12 cellular contexts compared by ENCODE assay signal in the genomic region with DNA sequence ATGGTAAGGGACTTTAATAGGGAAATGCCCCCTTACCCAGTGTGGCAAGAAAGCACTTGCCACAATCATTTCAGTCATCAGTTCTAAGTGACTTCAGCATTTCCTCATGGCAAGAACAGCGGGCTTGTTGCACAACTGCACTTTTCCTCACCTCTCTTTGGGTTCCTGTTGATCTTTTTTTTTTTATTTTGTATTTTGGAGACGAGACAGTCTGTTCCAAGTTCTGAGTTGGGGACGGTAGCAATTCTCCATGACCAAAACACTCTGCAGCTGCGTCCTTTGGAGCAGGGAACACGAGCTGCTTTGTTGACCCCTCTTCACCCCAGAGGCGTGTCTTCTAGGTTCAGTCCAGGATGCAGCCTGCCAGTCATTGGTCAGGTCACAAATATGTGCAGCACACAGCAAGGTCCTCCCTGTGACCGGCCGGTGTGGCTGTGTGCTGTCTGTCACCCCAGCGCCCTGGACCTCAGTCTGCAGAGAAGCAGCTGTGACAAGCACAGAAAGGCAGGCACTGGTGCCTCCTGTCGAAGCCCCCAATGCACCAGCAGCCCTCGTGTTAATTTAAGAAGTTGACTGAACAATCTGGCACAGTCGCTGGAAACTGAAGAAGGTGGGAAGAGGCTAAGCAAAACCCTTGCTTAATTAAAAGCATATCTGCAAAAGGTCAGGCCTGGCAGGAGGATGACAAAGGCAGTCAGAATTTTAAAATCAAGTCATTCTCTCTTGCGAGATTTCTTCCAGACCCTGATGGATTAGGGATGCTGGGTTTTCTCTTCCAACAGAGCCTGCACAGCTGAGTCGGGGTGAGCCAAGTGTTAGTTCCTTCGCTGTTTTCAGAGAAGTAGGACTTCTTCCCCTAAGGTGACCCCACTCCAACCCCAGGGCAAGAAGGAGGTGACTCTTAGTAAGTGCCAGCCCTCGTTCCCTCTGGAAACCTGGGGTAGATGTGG.
DNase-seq lines count a peak whose midpoint lies in the region; ATAC-seq and TF ChIP-seq lines count a peak whose summit lies in the region.
"Had no signal": no experiment of that assay in that cellular context is flagged by ENCODE, and none has a peak within 500 bp of the region (broad histone marks: within the 10 kb centered on the region; RNA-seq: fewer than 3 reads in every experiment).

No MANE protein-coding gene starts in this region.

- 55 to 59% (median 58%) methylated on average over 16 of the region's 16 CpGs for WGBS in heart left ventricle, 4 donors

- peak; percentile 79 to 92 (median 88) for ATAC-seq in heart left ventricle
- ATAC-seq in omental fat pad (ENCODE audit: low FRiP score), result peak; percentile 40
- ATAC-seq in HG02588 (IDR thresholded peaks at IDR 0.05; ENCODE audit: unreplicated experiment), result no peak

- BruUV-seq in PC-9 (replicated peaks; lab: Mats Ljungman, UMichigan), result no TSS peak

- H3K27ac ChIP-seq in PC-9 (peak overlapping the region; percentile 10; the same call in 1 of the 2 replicates), heart left ventricle (peak overlapping the region in 8 of 12 donors; percentile 5 to 66 (median 48))

- no peak overlapping the region for H2AFZ ChIP-seq in PC-9

- H3K4me3 ChIP-seq in PC-9, result no peak overlapping the region
- H3K4me3 ChIP-seq in heart left ventricle, result no peak overlapping the region
- no peak overlapping the region for H3K4me3 ChIP-seq in MG63

- no peaks in the 10 kb centered on the region for H3F3A ChIP-seq in PC-9 (ENCODE audit: insufficient read depth, low read depth)

- H3K36me3 ChIP-seq in PC-9 (ENCODE audit: low read depth) (no peaks in the 10 kb centered on the region), heart left ventricle (no peaks in the 10 kb centered on the region), MG63 (no peaks in the 10 kb centered on the region)

- H3K9me3 ChIP-seq in PC-9 (ENCODE audit: insufficient read depth, low read depth) (0 out of 2 replicates have a peak, but pooled peaks cover 6% of the 10 kb centered on the region), heart left ventricle (peaks cover 0 to 7% (median 0%) of the 10 kb centered on the region in 12 donors), MG63 (no peaks in the 10 kb centered on the region)

- H3K4me1 ChIP-seq in PC-9 (replicated peaks; ENCODE audit: insufficient read depth) (peaks cover 15% of the 10 kb centered on the region), heart left ventricle (peaks cover 0 to 14% (median 0%) of the 10 kb centered on the region in 12 donors)

- H3K27me3 ChIP-seq in PC-9 (ENCODE audit: insufficient read depth, low read depth) (peaks cover 46% of the 10 kb centered on the region), heart left ventricle (no peaks in the 10 kb centered on the region), MG63 (no peaks in the 10 kb centered on the region)

- TF ChIP-seq POLR2A in heart left ventricle (IDR thresholded peaks at IDR 0.05), result no peak

- no peaks in the 10 kb centered on the region for H4K20me1 ChIP-seq in PC-9 (ENCODE audit: insufficient read depth)

- TF ChIP-seq CTCF in PC-9 (conservative IDR thresholded peaks at IDR 0.05) (no peak), heart left ventricle (IDR thresholded peaks at IDR 0.05) (no peak), omental fat pad (IDR thresholded peaks at IDR 0.05) (no peak)

- DNase-seq in AG08395 (ENCODE audit: low spot score), result peak; percentile 20
- DNase-seq in PC-9, result peak; percentile 45 to 70
- peak; percentile 46 to 72 (median 55) for DNase-seq in heart left ventricle
- DNase-seq in omental fat pad (ENCODE audit: low spot score), result no peak
- DNase-seq in NCI-H187 (lab: John Stamatoyannopoulos, UW), result no peak
- DNase-seq in NCI-H524 treated with DMSO at 0.1 percent for 48 hours (lab: John Stamatoyannopoulos, UW), result no peak
- no peak for DNase-seq in MG63
- DNase-seq: activated B cell treated with CpG ODN at 0.5 μM for 24 hours; activated effector memory CD4-positive, alpha-beta T cell treated with anti-CD3 and anti-CD28 coated beads, Interleukin-2, amount 50 U/mL, for 16 hours; H7; MM.1S had no signal

- no peaks in the 10 kb centered on the region for H3K79me2 ChIP-seq in PC-9 (ENCODE audit: low read depth)

- H3K4me2 ChIP-seq in PC-9, result peak overlapping the region; percentile 24; the same call in 1 of the 2 replicates

- intact Hi-C loops in PC-9 (cut with micrococcal nuclease; ENCODE audit: unreplicated experiment), result no loop called here
- intact Hi-C loops in heart left ventricle (cut with DNase I), result no loop called here

- POLR2A ChIA-PET in PC-9 (lab: Charles Lee; ENCODE audit: unreplicated experiment), result no interaction called here

- no peaks in the 10 kb centered on the region for H3K9me2 ChIP-seq in PC-9 (ENCODE audit: insufficient read depth)

- CTCF ChIA-PET in PC-9 (lab: Charles Lee), result no interaction called here

Comparison
In these comparisons a context has a peak if more than half of its experiments do, and no peak if none do; other contexts are left out.
1. DNase-seq: peak in AG08395 (single experiment), PC-9 (2 of 2) and heart left ventricle (5 of 5); none in omental fat pad (single experiment), NCI-H187 (0 of 2), NCI-H524 treated with DMSO at 0.1 percent for 48 hours (single experiment) and MG63 (single experiment).